In genomic region chr1:84141177-84142003, GRCh38 we compare ENCODE assay signal across 9 cellular contexts. TPM values are rescaled to one million over a fixed set of nuclear protein-coding genes. Genes with fewer than 3 reads are reported as not detected.
DNase-seq lines count a peak whose midpoint lies in the region; ATAC-seq, FAIRE-seq and TF ChIP-seq lines count a peak whose summit lies in the region.
"Had no signal": no experiment of that assay in that cellular context is flagged by ENCODE, and none has a peak within 500 bp of the region (broad histone marks: within the 10 kb centered on the region; RNA-seq: fewer than 3 reads in every experiment).

No MANE protein-coding gene starts in this region.

- H3K27ac ChIP-seq in AG04450 (ENCODE audit: low read depth, low read length) = no peak overlapping the region

- no peak for ATAC-seq in T-helper 17 cell
- ATAC-seq in GM19455 (IDR thresholded peaks at IDR 0.05; ENCODE audit: unreplicated experiment) = no peak
- ATAC-seq in GM18861 (IDR thresholded peaks at IDR 0.05; ENCODE audit: unreplicated experiment) = no peak

- POLR2A ChIA-PET in AG04450 (lab: Yijun Ruan, JAX) = no interaction called here

- TF ChIP-seq CTCF in AG04450 (IDR thresholded peaks at IDR 0.05; ENCODE audit: low read depth, low read length) (peak; percentile 62), GM10266 (IDR thresholded peaks at IDR 0.05; ENCODE audit: control insufficient read depth, insufficient read depth, low read depth, missing control alignments) (no peak)

- H3K4me3 ChIP-seq in AG04450 (ENCODE audit: low read depth, low read length) = no peak overlapping the region

- CTCF ChIA-PET in AG04450 (lab: Charles Lee) = interaction anchor here (0.5 to 12.7 kb wide), 37 partner anchors 9 to 794 kb away, joined by 3 to 226 read pairs (median 4); partner anchors contain the start of genes GNG5 and SPATA1

- H3K27ac Mint-ChIP-seq in T-helper 17 cell = peak overlapping the region; percentile 67
- H3K27ac Mint-ChIP-seq: stimulated activated naive CD8-positive, alpha-beta T cell treated with anti-CD3 and anti-CD28 coated beads, Interleukin-15, Interleukin-2, amounts not matched to agents 100 ng/mL and 50 ng/mL, for 24 hours had no signal

- no peak for TF ChIP-seq POLR2A in H54 (IDR thresholded peaks at IDR 0.05; ENCODE audit: low read depth, low read length)

- peak; percentile 11 for FAIRE-seq in H54 (lab: Jason Lieb, UNC)
- peak; percentile 98 for FAIRE-seq in islet of Langerhans (lab: Jason Lieb, UNC)

- H3K4me3 Mint-ChIP-seq in T-helper 17 cell = no peak overlapping the region
- H3K4me3 Mint-ChIP-seq: stimulated activated naive CD8-positive, alpha-beta T cell treated with anti-CD3 and anti-CD28 coated beads, Interleukin-15, Interleukin-2, amounts not matched to agents 100 ng/mL and 50 ng/mL, for 24 hours had no signal

- H3K36me3 Mint-ChIP-seq in T-helper 17 cell (ENCODE audit: low read depth) = no peaks in the 10 kb centered on the region

- H3K27me3 ChIP-seq in AG04450 (ENCODE audit: control insufficient read depth, insufficient read depth, low read length) = no peaks in the 10 kb centered on the region

- H3K9me3 ChIP-seq in AG04450 (ENCODE audit: control insufficient read depth, insufficient read depth, low read length) (no peaks in the 10 kb centered on the region), T-helper 17 cell (ENCODE audit: control insufficient read depth, low read length, poor library complexity, severe bottlenecking) (no peaks in the 10 kb centered on the region)

- no peaks in the 10 kb centered on the region for H3K27me3 Mint-ChIP-seq in T-helper 17 cell
- H3K27me3 Mint-ChIP-seq: stimulated activated naive CD8-positive, alpha-beta T cell treated with anti-CD3 and anti-CD28 coated beads, Interleukin-15, Interleukin-2, amounts not matched to agents 100 ng/mL and 50 ng/mL, for 24 hours had no signal

- DNase-seq in AG04450 (ENCODE audit: low read depth, low spot score) (no peak), H54 (ENCODE audit: insufficient read length, low spot score) (no peak), T-helper 17 cell (no peak), GM10266 (ENCODE audit: extremely low spot score) (no peak), DMS79 treated with DMSO at 0.1 percent for 48 hours (lab: John Stamatoyannopoulos, UW) (no peak)

- H3K4me1 Mint-ChIP-seq in T-helper 17 cell = peaks cover 13% of the 10 kb centered on the region

RNA-seq across cellular contexts. Expression of gene PRKACB, which starts 2.7 kb away (rescaled TPM):
- 25.2 and 33.4 TPM in 2 replicates for polyA plus RNA-seq in AG04450 (2011; rRNA removed)
- 14.3 and 24.9 TPM in 2 replicates for polyA minus RNA-seq in AG04450 (2011; rRNA and poly(A)+ RNA removed)
- 10 to 100 TPM; 72.8 to 77.6 TPM for total RNA-seq in T-helper 17 cell
